In the genomic region with DNA sequence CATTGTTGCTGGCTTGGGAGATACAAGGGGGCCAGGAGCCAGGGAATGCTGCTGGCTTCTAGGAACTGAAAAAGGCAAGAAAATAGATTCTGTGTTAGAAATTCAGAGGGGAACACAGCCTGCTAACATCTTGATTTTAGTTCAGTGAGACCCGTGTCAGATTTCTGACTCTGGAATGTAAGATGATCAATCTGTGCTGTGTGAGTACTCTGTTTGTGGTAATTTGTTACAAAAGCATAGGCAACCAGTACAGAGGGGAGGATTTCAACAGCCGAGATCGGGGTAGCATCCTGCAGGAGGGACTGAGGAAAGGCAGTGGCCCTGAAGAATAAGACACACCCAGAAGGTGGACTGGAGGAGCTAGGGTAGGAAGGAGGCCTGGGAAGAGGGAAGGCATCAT, we compare ENCODE assay signal across 18 cellular contexts.
DNase-seq lines count a peak whose midpoint lies in the region; ATAC-seq, FAIRE-seq and TF ChIP-seq lines count a peak whose summit lies in the region.
"Had no signal": no experiment of that assay in that cellular context is flagged by ENCODE, and none has a peak within 500 bp of the region (broad histone marks: within the 10 kb centered on the region; RNA-seq: fewer than 3 reads in every experiment).

No MANE protein-coding gene starts in this region.

- FAIRE-seq in urothelium cell line (lab: Jason Lieb, UNC), result peak; percentile 30
- FAIRE-seq: GM18507 had no signal

- peak overlapping the region; percentile 77 for H3K27ac ChIP-seq in VCaP
- H3K27ac ChIP-seq: 22Rv1; BLaER1 treated with 17β-estradiol and CSF1 and Interleukin-3, amounts not matched to agents 10 nM and 100 nM; PC-9 had no signal

- no peaks in the 10 kb centered on the region for H3K9me3 Mint-ChIP-seq in mesothelial cell of epicardium
- H3K9me3 Mint-ChIP-seq in stimulated activated effector memory CD8-positive, alpha-beta T cell treated with anti-CD3 and anti-CD28 coated beads, Interleukin-12 subunit alpha, Interleukin-12 subunit beta, amount 100 ng/mL, for 72 hours, result no peaks in the 10 kb centered on the region

- H3K4me3 Mint-ChIP-seq in mesothelial cell of epicardium, result no peak overlapping the region
- H3K4me3 Mint-ChIP-seq in stimulated activated effector memory CD8-positive, alpha-beta T cell treated with anti-CD3 and anti-CD28 coated beads, Interleukin-12 subunit alpha, Interleukin-12 subunit beta, amount 100 ng/mL, for 72 hours, result no peak overlapping the region

- no peaks in the 10 kb centered on the region for H3K27me3 Mint-ChIP-seq in mesothelial cell of epicardium (ENCODE audit: low read depth)

- TF ChIP-seq CTCF in VCaP (conservative IDR thresholded peaks at IDR 0.05) (no peak), mesothelial cell of epicardium (IDR thresholded peaks at IDR 0.05; ENCODE audit: unreplicated experiment) (no peak)

- H3K27ac Mint-ChIP-seq in mesothelial cell of epicardium, result peak overlapping the region; percentile 50
- no peak overlapping the region for H3K27ac Mint-ChIP-seq in stimulated activated effector memory CD8-positive, alpha-beta T cell treated with anti-CD3 and anti-CD28 coated beads, Interleukin-12 subunit alpha, Interleukin-12 subunit beta, amount 100 ng/mL, for 72 hours

- H3K4me1 Mint-ChIP-seq in mesothelial cell of epicardium, result peaks cover 40% of the 10 kb centered on the region
- H3K4me1 Mint-ChIP-seq in stimulated activated effector memory CD8-positive, alpha-beta T cell treated with anti-CD3 and anti-CD28 coated beads, Interleukin-12 subunit alpha, Interleukin-12 subunit beta, amount 100 ng/mL, for 72 hours, result no peaks in the 10 kb centered on the region

- no peaks in the 10 kb centered on the region for H3K36me3 Mint-ChIP-seq in mesothelial cell of epicardium
- H3K36me3 Mint-ChIP-seq in stimulated activated effector memory CD8-positive, alpha-beta T cell treated with anti-CD3 and anti-CD28 coated beads, Interleukin-12 subunit alpha, Interleukin-12 subunit beta, amount 100 ng/mL, for 72 hours, result no peaks in the 10 kb centered on the region

- DNase-seq in DMS 273 (lab: John Stamatoyannopoulos, UW; ENCODE audit: unreplicated experiment), result peak; percentile 42
- no peak for DNase-seq in DMS 273 treated with DMSO at 0.1 percent for 48 hours (lab: John Stamatoyannopoulos, UW)
- DNase-seq in mesothelial cell of epicardium (ENCODE audit: low spot score in 2 of 2, unreplicated experiment in 2 of 2), result no peak
- DNase-seq in urothelium cell line (ENCODE audit: low spot score), result no peak
- DNase-seq in stimulated activated effector memory CD8-positive, alpha-beta T cell treated with anti-CD3 and anti-CD28 coated beads, Interleukin-12 subunit alpha, Interleukin-12 subunit beta, amount 100 ng/mL, for 72 hours (ENCODE audit: low spot score in 2 of 2), result no peak
- DNase-seq: DMS153, KG1, NCI-H1048, NCI-H146, NCI-H2227 treated with DMSO at 0.1 percent for 48 hours, NCI-H526, PC-9 had no signal

- no peak for ATAC-seq in GM18873 (IDR thresholded peaks at IDR 0.05; ENCODE audit: low FRiP score, unreplicated experiment)
- ATAC-seq in stimulated activated effector memory CD8-positive, alpha-beta T cell treated with anti-CD3 and anti-CD28 coated beads, Interleukin-12 subunit alpha, Interleukin-12 subunit beta, amount 100 ng/mL, for 72 hours, result no peak
- ATAC-seq in GM19328 (IDR thresholded peaks at IDR 0.05; ENCODE audit: unreplicated experiment), result no peak
